In the genomic region with DNA sequence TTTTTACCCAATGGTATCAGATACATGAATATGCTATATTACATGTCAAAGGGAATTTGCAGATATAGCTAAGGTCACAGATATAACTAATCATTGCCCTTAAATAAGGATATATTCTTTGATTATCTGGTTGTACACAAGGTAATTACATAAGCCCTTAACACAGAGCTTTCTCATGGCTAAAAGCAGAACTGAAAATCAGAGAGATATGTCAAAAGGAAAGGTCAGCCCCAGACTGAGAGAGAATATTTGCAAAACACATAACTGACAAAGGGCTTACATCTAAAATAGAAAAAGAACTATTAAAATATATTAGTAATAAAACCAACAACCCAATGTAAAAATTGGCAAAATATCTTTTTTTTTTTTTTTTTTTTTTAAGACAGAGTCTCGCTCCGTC, we compare ENCODE assay signal across 26 cellular contexts.
A peak's percentile ranks its signal among the peaks of the same experiment; 100 is the strongest.
DNase-seq lines count a peak whose midpoint lies in the region; ATAC-seq and TF ChIP-seq lines count a peak whose summit lies in the region.
"Had no signal": no experiment of that assay in that cellular context is flagged by ENCODE, and none has a peak within 500 bp of the region (broad histone marks: within the 10 kb centered on the region; RNA-seq: fewer than 3 reads in every experiment).

No MANE protein-coding gene starts in this region.

- CTCF ChIA-PET in A673 (lab: Charles Lee), result no interaction called here

- peak; percentile 99 for ATAC-seq in HG03025 (IDR thresholded peaks at IDR 0.05; ENCODE audit: low FRiP score, unreplicated experiment)
- ATAC-seq in HG03571 (IDR thresholded peaks at IDR 0.05; ENCODE audit: unreplicated experiment), result no peak
- ATAC-seq: activated T-cell treated with anti-CD3 and anti-CD28 coated beads, Interleukin-2, amount 50 U/mL, for 72 hours; GM23338; natural killer cell; T-helper 17 cell had no signal

- H3K27ac ChIP-seq in A673 (ENCODE audit: low read depth, low read length, poor library complexity, severe bottlenecking), result no peak overlapping the region
- H3K27ac ChIP-seq: adrenal gland, SK-N-MC had no signal

- DNase-seq in GM13977 (ENCODE audit: low spot score), result peak; percentile 2
- peak; percentile 8 for DNase-seq in GM20000 (ENCODE audit: low spot score)
- peak; percentile 39 for DNase-seq in RPMI8226
- DNase-seq in T-helper 9 cell, result no peak
- DNase-seq in A673 (ENCODE audit: low spot score), result no peak
- DNase-seq: activated CD4-positive, alpha-beta T cell treated with anti-CD3 and anti-CD28 coated beads for 48 hours; activated naive CD4-positive, alpha-beta T cell treated with Interleukin-2 at 50 U/mL for 16 hours; activated T-cell treated with anti-CD3 and anti-CD28 coated beads, Interleukin-2, amount 50 U/mL, for 72 hours; adrenal gland; C1 segment of cervical spinal cord; Caco-2; DND-41; glutamatergic neuron; Kasumi-1; natural killer cell; NCI-H1092; NCI-H2029; NCI-H2227 treated with DMSO at 0.1 percent for 48 hours; NCI-H69; small intestine; substantia nigra; T-helper 17 cell had no signal

- POLR2A ChIA-PET in A673 (lab: Charles Lee; ENCODE audit: low non-redundant PET), result no interaction called here

- no TSS peak for BruUV-seq in A673 (replicated peaks; lab: Mats Ljungman, UMichigan)

- in situ Hi-C loops in GM13977 (cut with MboI; ENCODE audit: low pct_unique_long_range_greater_than_20kb, low sequenced_read_pairs, unreplicated experiment), result no loop called here

- H3K36me3 ChIP-seq in A673 (ENCODE audit: insufficient read depth, low read length, poor library complexity, severe bottlenecking), result no peaks in the 10 kb centered on the region
- H3K36me3 ChIP-seq: adrenal gland had no signal

- H3K4me3 ChIP-seq in A673 (ENCODE audit: low read depth, low read length, poor library complexity, severe bottlenecking), result no peak overlapping the region
- H3K4me3 ChIP-seq: adrenal gland, GM23338, SK-N-MC had no signal

- intact Hi-C loops in A673 (cut with micrococcal nuclease; ENCODE audit: unreplicated experiment), result no loop called here

- no peak for TF ChIP-seq CTCF in GM13977 (IDR thresholded peaks at IDR 0.05; ENCODE audit: extremely low read depth, insufficient read depth, missing control alignments)
- TF ChIP-seq CTCF in GM20000 (IDR thresholded peaks at IDR 0.05; ENCODE audit: extremely low read depth, missing control alignments), result no peak
- no peak for TF ChIP-seq CTCF in A673 (conservative IDR thresholded peaks at IDR 0.05; ENCODE audit: low read depth, low read length)

- H3K4me1 ChIP-seq in A673 (ENCODE audit: insufficient read depth, low read length, poor library complexity, severe bottlenecking), result no peaks in the 10 kb centered on the region
- H3K4me1 ChIP-seq: adrenal gland, Caco-2 had no signal

- no peaks in the 10 kb centered on the region for H3K9me3 ChIP-seq in A673 (ENCODE audit: low read depth, low read length, poor library complexity, severe bottlenecking)
- H3K9me3 ChIP-seq: adrenal gland, Caco-2 had no signal

- no peaks in the 10 kb centered on the region for H3K27me3 ChIP-seq in A673 (replicated peaks; ENCODE audit: insufficient read depth, low read depth, low read length, poor library complexity)
- H3K27me3 ChIP-seq: adrenal gland had no signal

Comparison
In these comparisons a context has a peak if more than half of its experiments do, and no peak if none do; other contexts are left out.
1. DNase-seq: peak in GM13977 (single experiment), GM20000 (single experiment) and RPMI8226 (single experiment); none in T-helper 9 cell (single experiment) and A673 (single experiment).